In the genomic region with DNA sequence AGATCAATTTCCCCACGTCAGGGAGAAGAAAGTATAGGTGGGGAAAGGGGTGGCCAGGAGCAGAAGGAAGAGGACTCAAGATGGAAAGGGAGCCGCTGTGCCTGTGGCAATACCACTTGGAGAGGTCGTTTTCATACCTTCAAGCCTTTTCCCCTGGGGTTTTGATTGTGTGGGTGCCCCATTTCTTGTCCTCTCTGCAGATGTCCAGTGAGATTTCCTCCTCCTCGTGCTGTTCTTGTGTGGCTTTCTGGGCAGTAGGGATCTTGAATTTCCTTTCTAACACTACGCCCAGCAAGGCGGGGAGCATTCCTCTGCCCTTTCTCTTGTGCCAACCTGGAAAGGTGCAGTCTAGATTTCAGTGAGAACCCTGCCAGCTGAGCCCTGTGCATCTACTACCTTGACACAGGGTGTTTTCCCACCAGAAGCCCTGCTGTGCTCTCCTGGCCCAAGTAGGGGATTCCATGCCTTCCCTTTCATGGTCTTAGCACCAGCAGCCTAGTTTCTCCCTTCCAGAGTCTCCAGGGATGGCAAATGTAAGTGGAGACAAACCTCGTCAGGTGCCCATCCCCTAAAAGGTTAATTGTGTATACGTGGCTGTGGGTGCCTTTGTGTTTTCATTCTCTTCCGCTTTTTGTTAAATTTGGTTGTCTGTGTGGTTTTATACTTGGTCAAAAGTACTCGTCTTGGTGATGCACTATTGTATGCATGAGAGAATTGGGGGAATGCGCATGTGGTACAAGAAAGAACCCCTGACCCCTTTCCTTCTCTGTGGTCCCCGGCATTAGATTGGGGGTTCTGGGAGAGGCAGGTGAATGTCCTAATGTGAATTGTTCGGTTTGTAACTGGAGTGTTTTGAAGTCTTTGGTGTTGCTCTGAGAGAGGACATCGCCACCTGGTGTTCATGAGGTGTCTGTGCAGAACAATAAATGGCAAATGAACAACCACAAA, we compare ENCODE assay signal across 8 cellular contexts.
DNase-seq lines count a peak whose midpoint lies in the region; ATAC-seq and TF ChIP-seq lines count a peak whose summit lies in the region.

No MANE protein-coding gene starts in this region.

- H3K27me3 Mint-ChIP-seq in activated naive CD8-positive, alpha-beta T cell treated with anti-CD3 and anti-CD28 coated beads, Interleukin-2, amount 50 U/mL, for 24 hours: peaks cover 27% of the 10 kb centered on the region

- TF ChIP-seq CTCF in IMR-90 (conservative IDR thresholded peaks at IDR 0.05; ENCODE audit: low read depth, low read length) (peak; percentile 84), hepatocyte (IDR thresholded peaks at IDR 0.05; ENCODE audit: poor library complexity) (peak; percentile 71)

- H3K9ac ChIP-seq in IMR-90 (ENCODE audit: low read depth, low read length): no peak overlapping the region

- H4K20me1 ChIP-seq in IMR-90 (ENCODE audit: insufficient read depth, low read length) (no peaks in the 10 kb centered on the region), hepatocyte (ENCODE audit: insufficient read depth, poor library complexity, severe bottlenecking) (no peaks in the 10 kb centered on the region)

- no peak overlapping the region for H3K56ac ChIP-seq in IMR-90 (ENCODE audit: extremely low read depth, insufficient read depth, low read length)

- H2BK15ac ChIP-seq in IMR-90 (ENCODE audit: low read depth, low read length): no peak overlapping the region

- no peak overlapping the region for H3K23ac ChIP-seq in IMR-90 (ENCODE audit: low read depth, low read length)

- DNase-seq in GM03348 (ENCODE audit: low spot score): peak; percentile 48
- peak; percentile 57 for DNase-seq in IMR-90
- peak; percentile 65 for DNase-seq in RPMI8226
- peak; percentile 39 for DNase-seq in activated naive CD8-positive, alpha-beta T cell treated with anti-CD3 and anti-CD28 coated beads, Interleukin-2, amount 50 U/mL, for 24 hours
- peak; percentile 63 for DNase-seq in hepatocyte (ENCODE audit: low spot score)
- DNase-seq in stimulated activated CD4-positive, alpha-beta T cell treated with anti-CD3 and anti-CD28 coated beads, Interleukin-12 subunit alpha, Interleukin-12 subunit beta, amount 100 ng/mL, for 4 hours: peak; percentile 22
- DNase-seq in SHP77 treated with DMSO at 0.1 percent for 48 hours (lab: John Stamatoyannopoulos, UW): no peak

- H3K9me2 ChIP-seq in hepatocyte (replicated peaks; ENCODE audit: insufficient read depth): no peaks in the 10 kb centered on the region

- H3K4me1 Mint-ChIP-seq in activated naive CD8-positive, alpha-beta T cell treated with anti-CD3 and anti-CD28 coated beads, Interleukin-2, amount 50 U/mL, for 24 hours: peaks cover 17% of the 10 kb centered on the region

- H4K5ac ChIP-seq in IMR-90 (ENCODE audit: low read depth, low read length): no peak overlapping the region

- H4K91ac ChIP-seq in IMR-90 (ENCODE audit: insufficient read depth, low read depth, low read length): no peak overlapping the region

- H3K27me3 ChIP-seq in IMR-90 (ENCODE audit: control insufficient read depth, insufficient read depth, low read length): peaks cover 25% of the 10 kb centered on the region
- peaks cover 4% of the 10 kb centered on the region for H3K27me3 ChIP-seq in hepatocyte

- H3K36me3 Mint-ChIP-seq in activated naive CD8-positive, alpha-beta T cell treated with anti-CD3 and anti-CD28 coated beads, Interleukin-2, amount 50 U/mL, for 24 hours (ENCODE audit: low read depth): no peaks in the 10 kb centered on the region

- no peak overlapping the region for H4K8ac ChIP-seq in IMR-90 (ENCODE audit: low read depth in 2 of 2, low read length in 2 of 2)

- H3K4me1 ChIP-seq in IMR-90 (ENCODE audit: control insufficient read depth, insufficient read depth, low read length): no peaks in the 10 kb centered on the region
- H3K4me1 ChIP-seq in hepatocyte (ENCODE audit: insufficient read depth): no peaks in the 10 kb centered on the region

- no peak overlapping the region for H3K14ac ChIP-seq in IMR-90 (replicated peaks; ENCODE audit: low read depth, low read length)

- H2AK5ac ChIP-seq in IMR-90 (ENCODE audit: low read depth, low read length): no peak overlapping the region

- POLR2A ChIA-PET in IMR-90 (lab: Charles Lee; ENCODE audit: unreplicated experiment): no interaction called here

- ATAC-seq in GM21529 (IDR thresholded peaks at IDR 0.05; ENCODE audit: unreplicated experiment) (peak; percentile 83), IMR-90 (ENCODE audit: low read depth) (peak; percentile 88)
- peak; percentile 49 for ATAC-seq in activated naive CD8-positive, alpha-beta T cell treated with anti-CD3 and anti-CD28 coated beads, Interleukin-2, amount 50 U/mL, for 24 hours

- peak; percentile 75 for TF ChIP-seq RAD21 in IMR-90 (IDR thresholded peaks at IDR 0.05; ENCODE audit: low read length)

- no peak overlapping the region for H2BK120ac ChIP-seq in IMR-90 (ENCODE audit: low read depth, low read length)

- dilution Hi-C loops in IMR-90 (cut with HindIII; ENCODE audit: low sequenced_read_pairs, unreplicated experiment): no loop called here

- intact Hi-C loops in IMR-90 (cut with micrococcal nuclease): loop anchor here (1.0 to 5.0 kb wide), 4 partner anchors 62 to 146 kb away; no protein-coding TSS in a partner anchor

- no TSS peak for BruUV-seq in IMR-90 (replicated peaks; lab: Mats Ljungman, UMichigan)

- no peak overlapping the region for H3K4ac ChIP-seq in IMR-90 (ENCODE audit: low read depth, low read length)

- H3K18ac ChIP-seq in IMR-90 (ENCODE audit: low read depth, low read length): no peak overlapping the region

- TF ChIP-seq POLR2A in IMR-90 (IDR thresholded peaks at IDR 0.05; ENCODE audit: low read depth, low read length): no peak

- H2BK20ac ChIP-seq in IMR-90 (ENCODE audit: low read depth, low read length): no peak overlapping the region

- H2AFZ ChIP-seq in IMR-90 (replicated peaks; ENCODE audit: low read length, poor library complexity) (peak overlapping the region; percentile 33), hepatocyte (no peak overlapping the region)

- no peaks in the 10 kb centered on the region for H3K9me1 ChIP-seq in IMR-90 (ENCODE audit: insufficient read depth, low read length)

- H3K79me2 ChIP-seq in hepatocyte: no peaks in the 10 kb centered on the region

- no peak overlapping the region for H3K27ac Mint-ChIP-seq in activated naive CD8-positive, alpha-beta T cell treated with anti-CD3 and anti-CD28 coated beads, Interleukin-2, amount 50 U/mL, for 24 hours

- no peak overlapping the region for H3K27ac ChIP-seq in IMR-90 (ENCODE audit: insufficient read depth, low read length)
- H3K27ac ChIP-seq in hepatocyte: no peak overlapping the region

- CTCF ChIA-PET in IMR-90 (lab: Yijun Ruan, JAX): interaction anchor here (1.9 kb wide), 1 partner anchor 112 kb away, joined by 10 read pairs; a partner anchor contains a TSS

- H3K4me3 Mint-ChIP-seq in activated naive CD8-positive, alpha-beta T cell treated with anti-CD3 and anti-CD28 coated beads, Interleukin-2, amount 50 U/mL, for 24 hours: peak overlapping the region; percentile 39

- no peaks in the 10 kb centered on the region for H3K36me3 ChIP-seq in IMR-90 (ENCODE audit: control insufficient read depth, insufficient read depth, low read length)
- no peaks in the 10 kb centered on the region for H3K36me3 ChIP-seq in hepatocyte (replicated peaks; ENCODE audit: insufficient read depth, low read depth)

- H3K4me3 ChIP-seq in IMR-90 (ENCODE audit: insufficient read depth, low read depth, low read length) (no peak overlapping the region), hepatocyte (no peak overlapping the region)

- H3K9me3 Mint-ChIP-seq in activated naive CD8-positive, alpha-beta T cell treated with anti-CD3 and anti-CD28 coated beads, Interleukin-2, amount 50 U/mL, for 24 hours: no peaks in the 10 kb centered on the region

- H3K79me1 ChIP-seq in IMR-90 (ENCODE audit: low read depth in 1 of 2, low read length in 2 of 2): no peaks in the 10 kb centered on the region

- H3K9me3 ChIP-seq in IMR-90 (ENCODE audit: control insufficient read depth, insufficient read depth, low read length) (no peaks in the 10 kb centered on the region), hepatocyte (ENCODE audit: low read depth) (no peaks in the 10 kb centered on the region)

- H2BK5ac ChIP-seq in IMR-90 (ENCODE audit: low read depth, low read length, poor library complexity, severe bottlenecking): no peak overlapping the region

- in situ Hi-C loops in IMR-90 (cut with MboI; ENCODE audit: low sequenced_read_pairs): no loop called here

- 13% methylated on average over 3 of the region's 14 CpGs; no CpG with 5 or more reads in 1 of the 2 experiments for WGBS in IMR-90 (ENCODE audit: extremely low coverage in 2 of 2, insufficient read length in 1 of 2), 2 experiments
- WGBS in hepatocyte (ENCODE audit: low lambda C conversion rate, missing lambda C conversion rate): 60% methylated on average over 14 of the region's 14 CpGs

- H3K4me2 ChIP-seq in IMR-90 (ENCODE audit: low read depth, low read length): no peak overlapping the region
- H3K4me2 ChIP-seq in hepatocyte: no peak overlapping the region

- peak overlapping the region; percentile 70 for H2AK9ac ChIP-seq in IMR-90 (replicated peaks; ENCODE audit: low read depth, low read length, poor library complexity)

TF ChIP-seq in IMR-90, 13 proteins besides CTCF, POLR2A, EP300 and RAD21:
- TF ChIP-seq MXI1 (IDR thresholded peaks at IDR 0.05; ENCODE audit: borderline replicate concordance, low read depth, low read length) (no peak), SMC3 (IDR thresholded peaks at IDR 0.05; ENCODE audit: low read depth, low read length) (peak; percentile 86)
TF ChIP-seq in IMR-90: peak in this region for 1.
